ENCODE assay signal across 23 cellular contexts in genomic region chr10:77821036-77821435, GRCh38.
DNase-seq lines count a peak whose midpoint lies in the region; ATAC-seq, FAIRE-seq and TF ChIP-seq lines count a peak whose summit lies in the region.
"Had no signal": no experiment of that assay in that cellular context is flagged by ENCODE, and none has a peak within 500 bp of the region (broad histone marks: within the 10 kb centered on the region; RNA-seq: fewer than 3 reads in every experiment).

No MANE protein-coding gene starts in this region.

- H3K4me3 ChIP-seq in BLaER1 (no peak overlapping the region), GM23338 (no peak overlapping the region), mammary epithelial cell (replicated peaks in 1 of 3; ENCODE audit: insufficient read depth in 1 of 3, low read depth in 2 of 3, low read length in 3 of 3) (no peak overlapping the region), mesenchymal stem cell (ENCODE audit: insufficient read depth in 1 of 2, low read depth in 1 of 2, low read length in 2 of 2) (no peak overlapping the region)
- H3K4me3 ChIP-seq: SJCRH30 had no signal

- no TSS peak for BruUV-seq in mammary epithelial cell (replicated peaks; lab: Mats Ljungman, UMichigan)

- dilution Hi-C loops in mammary epithelial cell (cut with HindIII; ENCODE audit: low sequenced_read_pairs): no loop called here

- peak overlapping the region; percentile 92 for H3K4me2 ChIP-seq in BLaER1
- H3K4me2 ChIP-seq in GM23338: no peak overlapping the region
- no peak overlapping the region for H3K4me2 ChIP-seq in mammary epithelial cell (ENCODE audit: insufficient read depth, low read depth, low read length)
- no peak overlapping the region for H3K4me2 ChIP-seq in mesenchymal stem cell (ENCODE audit: low read length, poor library complexity, severe bottlenecking)

- 93% methylated on average over 6 of the region's 15 CpGs for WGBS in mammary epithelial cell (ENCODE audit: low coverage, missing lambda C conversion rate)
- 98% methylated on average over 15 of the region's 15 CpGs for WGBS in mesenchymal stem cell

- H3K79me2 ChIP-seq in GM23338 (replicated peaks; ENCODE audit: insufficient read depth) (no peaks in the 10 kb centered on the region), mammary epithelial cell (ENCODE audit: insufficient read depth, low read length) (peaks cover 4% of the 10 kb centered on the region)

- H2BK15ac ChIP-seq in mesenchymal stem cell (ENCODE audit: low read depth, poor library complexity, severe bottlenecking): no peak overlapping the region

- H3K9ac ChIP-seq in BLaER1 (no peak overlapping the region), mammary epithelial cell (ENCODE audit: insufficient read depth, low read length) (no peak overlapping the region), mesenchymal stem cell (ENCODE audit: low read length) (no peak overlapping the region)

- intact Hi-C loops in mammary epithelial cell (cut with micrococcal nuclease): no loop called here
- intact Hi-C loops in activated naive CD4-positive, alpha-beta T cell treated with anti-CD3 and anti-CD28 coated beads for 36 hours (cut with micrococcal nuclease): no loop called here

- TF ChIP-seq POLR2A in GM12891 (IDR thresholded peaks at IDR 0.05; ENCODE audit: low read depth, low read length): no peak

- H3K9me3 Mint-ChIP-seq in GM23338: no peaks in the 10 kb centered on the region; the same call in 2 of the 3 replicates
- H3K9me3 Mint-ChIP-seq in activated naive CD4-positive, alpha-beta T cell treated with anti-CD3 and anti-CD28 coated beads for 36 hours: no peaks in the 10 kb centered on the region
- H3K9me3 Mint-ChIP-seq: H9, HFFc6 had no signal

- H3F3A ChIP-seq in GM23338 (replicated peaks; ENCODE audit: low read depth): no peaks in the 10 kb centered on the region

- no peak overlapping the region for H3K14ac ChIP-seq in mesenchymal stem cell (ENCODE audit: low read length in 2 of 2)

- no peak overlapping the region for H3K4ac ChIP-seq in mesenchymal stem cell (ENCODE audit: low read depth in 1 of 2, low read length in 2 of 2)

- no peak for FAIRE-seq in GM12891 (lab: Jason Lieb, UNC)

- TF ChIP-seq CTCF in GM23338 (conservative IDR thresholded peaks at IDR 0.05; ENCODE audit: low read depth in 2 of 2) (no peak), mammary epithelial cell (conservative IDR thresholded peaks at IDR 0.05 in 1 of 2, IDR thresholded peaks at IDR 0.05 in 1 of 2; ENCODE audit: extremely low read depth in 1 of 2, insufficient read depth in 1 of 2, low read depth in 1 of 2, low read length in 2 of 2) (no peak)

- H2AFZ ChIP-seq in GM23338: no peak overlapping the region
- no peak overlapping the region for H2AFZ ChIP-seq in mammary epithelial cell (ENCODE audit: low read depth, low read length)
- no peak overlapping the region for H2AFZ ChIP-seq in mesenchymal stem cell (ENCODE audit: low read depth, low read length)

- no peak overlapping the region for H3K4me3 Mint-ChIP-seq in GM23338
- H3K4me3 Mint-ChIP-seq in activated naive CD4-positive, alpha-beta T cell treated with anti-CD3 and anti-CD28 coated beads for 36 hours: no peak overlapping the region
- H3K4me3 Mint-ChIP-seq: CD4-positive, alpha-beta memory T cell; H9; HFFc6 had no signal

- H3K27ac Mint-ChIP-seq in GM23338: peak overlapping the region; percentile 73
- H3K27ac Mint-ChIP-seq in activated naive CD4-positive, alpha-beta T cell treated with anti-CD3 and anti-CD28 coated beads for 36 hours: no peak overlapping the region
- H3K27ac Mint-ChIP-seq: HFFc6 had no signal

- no peak overlapping the region for H2BK120ac ChIP-seq in mesenchymal stem cell (ENCODE audit: low read depth, low read length)

- DNase-seq in GM23338 (ENCODE audit: low spot score) (no peak), mammary epithelial cell (no peak), mesenchymal stem cell (no peak), activated gamma-delta T cell (lab: John Stamatoyannopoulos, UW) (no peak), GM12891 (ENCODE audit: insufficient read length, low spot score) (no peak)
- DNase-seq in activated naive CD4-positive, alpha-beta T cell treated with anti-CD3 and anti-CD28 coated beads for 36 hours: no peak
- DNase-seq: Caco-2; CD4-positive, alpha-beta memory T cell; DMS 273 treated with DMSO at 0.1 percent for 48 hours; DMS79 treated with DMSO at 0.1 percent for 48 hours; H9; HFFc6; KBM-7; NCI-H1092; NCI-H1436; NCI-H1930; NCI-H2227 treated with DMSO at 0.1 percent for 48 hours; NCI-H510A treated with DMSO at 0.1 percent for 48 hours; NCI-H748 treated with DMSO at 0.1 percent for 48 hours; SJCRH30 had no signal

- H3K27ac ChIP-seq in BLaER1 (no peak overlapping the region), GM23338 (ENCODE audit: low read depth) (no peak overlapping the region), mammary epithelial cell (ENCODE audit: insufficient read depth, low read depth, low read length) (peak overlapping the region; percentile 69), mesenchymal stem cell (ENCODE audit: low read length, poor library complexity, severe bottlenecking) (peak overlapping the region; percentile 24)
- H3K27ac ChIP-seq: HL-60, SJCRH30 had no signal

- peaks cover 1% of the 10 kb centered on the region for H3K4me1 Mint-ChIP-seq in GM23338
- H3K4me1 Mint-ChIP-seq in activated naive CD4-positive, alpha-beta T cell treated with anti-CD3 and anti-CD28 coated beads for 36 hours (ENCODE audit: low read depth): no peaks in the 10 kb centered on the region

- H3K27me3 ChIP-seq in BLaER1 (no peaks in the 10 kb centered on the region), GM23338 (ENCODE audit: insufficient read depth) (no peaks in the 10 kb centered on the region), mammary epithelial cell (ENCODE audit: insufficient read depth, low read length) (no peaks in the 10 kb centered on the region), mesenchymal stem cell (ENCODE audit: control insufficient read depth in 1 of 2, insufficient read depth in 1 of 2, low read length in 2 of 2) (no peaks in the 10 kb centered on the region)
- H3K27me3 ChIP-seq: SJCRH30 had no signal

- no peak overlapping the region for H3K23ac ChIP-seq in mesenchymal stem cell (ENCODE audit: low read length in 2 of 2)

- H3K9me3 ChIP-seq in BLaER1 (no peaks in the 10 kb centered on the region), mammary epithelial cell (replicated peaks; ENCODE audit: insufficient read depth, low read length) (no peaks in the 10 kb centered on the region), mesenchymal stem cell (ENCODE audit: control insufficient read depth, low read length) (no peaks in the 10 kb centered on the region)
- H3K9me3 ChIP-seq: Caco-2, SJCRH30 had no signal

- H4K91ac ChIP-seq in mesenchymal stem cell (ENCODE audit: low read length): no peak overlapping the region

- peaks cover 57% of the 10 kb centered on the region for H3K4me1 ChIP-seq in BLaER1
- no peaks in the 10 kb centered on the region for H3K4me1 ChIP-seq in GM23338 (ENCODE audit: insufficient read depth)
- peaks cover 30% of the 10 kb centered on the region for H3K4me1 ChIP-seq in mammary epithelial cell (ENCODE audit: insufficient read depth, low read length)
- H3K4me1 ChIP-seq in mesenchymal stem cell (ENCODE audit: control insufficient read depth, insufficient read depth, low read depth, low read length): peaks cover 33% of the 10 kb centered on the region
- H3K4me1 ChIP-seq: SJCRH30 had no signal

- H4K20me1 ChIP-seq in BLaER1 (peaks cover 20% of the 10 kb centered on the region; the same call in 1 of the 2 replicates), GM23338 (replicated peaks; ENCODE audit: insufficient read depth) (no peaks in the 10 kb centered on the region), mammary epithelial cell (ENCODE audit: insufficient read depth, low read length) (no peaks in the 10 kb centered on the region)

- no peak overlapping the region for H3K18ac ChIP-seq in mesenchymal stem cell (ENCODE audit: low read depth in 1 of 2, low read length in 2 of 2)

- in situ Hi-C loops in mammary epithelial cell (cut with MboI; ENCODE audit: low sequenced_read_pairs in 2 of 2): no loop called here

- H2BK5ac ChIP-seq in mesenchymal stem cell (ENCODE audit: low read depth, low read length, poor library complexity, severe bottlenecking): no peak overlapping the region

- ATAC-seq in GM23338: no peak
- ATAC-seq in HG03135 (IDR thresholded peaks at IDR 0.05; ENCODE audit: unreplicated experiment): no peak

- no peaks in the 10 kb centered on the region for H3K9me2 ChIP-seq in GM23338 (ENCODE audit: insufficient read depth)

- peak overlapping the region; percentile 33 for H2AK5ac ChIP-seq in mesenchymal stem cell (ENCODE audit: low read length, severe bottlenecking)

- CTCF ChIA-PET in mammary epithelial cell (lab: Charles Lee; ENCODE audit: low non-redundant PET): interaction anchor here (0.5 to 1.4 kb wide), 2 partner anchors 16 to 169 kb away, joined by 3 to 13 read pairs; no protein-coding TSS in a partner anchor
- CTCF ChIA-PET in activated naive CD4-positive, alpha-beta T cell treated with anti-CD3 and anti-CD28 coated beads for 36 hours (lab: Charles Lee): no interaction called here

- H4K8ac ChIP-seq in mesenchymal stem cell (ENCODE audit: low read length): no peak overlapping the region

- H3K79me1 ChIP-seq in mesenchymal stem cell (replicated peaks; ENCODE audit: low read length, poor library complexity, severe bottlenecking): peaks cover 10% of the 10 kb centered on the region

- H3K27me3 Mint-ChIP-seq in GM23338 (ENCODE audit: insufficient read depth, low read depth, poor library complexity): peaks cover 9% of the 10 kb centered on the region
- no peaks in the 10 kb centered on the region for H3K27me3 Mint-ChIP-seq in activated naive CD4-positive, alpha-beta T cell treated with anti-CD3 and anti-CD28 coated beads for 36 hours (ENCODE audit: low read depth)
- H3K27me3 Mint-ChIP-seq: CD4-positive, alpha-beta memory T cell had no signal

- H3K36me3 Mint-ChIP-seq in GM23338 (ENCODE audit: low read depth): peaks cover 63% of the 10 kb centered on the region
- H3K36me3 Mint-ChIP-seq in activated naive CD4-positive, alpha-beta T cell treated with anti-CD3 and anti-CD28 coated beads for 36 hours (ENCODE audit: low read depth): no peaks in the 10 kb centered on the region

- H3K36me3 ChIP-seq in BLaER1: peaks cover 50% of the 10 kb centered on the region
- H3K36me3 ChIP-seq in GM23338 (ENCODE audit: insufficient read depth): 0 out of 2 replicates have a peak, but pooled peaks cover 5% of the 10 kb centered on the region
- peaks cover 24% of the 10 kb centered on the region for H3K36me3 ChIP-seq in mammary epithelial cell (ENCODE audit: insufficient read depth, low read length)
- H3K36me3 ChIP-seq in mesenchymal stem cell (ENCODE audit: control insufficient read depth in 1 of 2, insufficient read depth in 2 of 2, low read depth in 1 of 2, low read length in 2 of 2): peaks cover 69 to 90% of the 10 kb centered on the region in 2 experiments

- no peak overlapping the region for H2BK12ac ChIP-seq in mesenchymal stem cell (ENCODE audit: low read length in 2 of 2)

TF ChIP-seq in GM23338, 12 proteins besides CTCF, POLR2A, EP300 and RAD21 (continues in another document):
- TF ChIP-seq STAT1 (IDR thresholded peaks at IDR 0.05; ENCODE audit: unreplicated experiment) (no peak), ZNF114 (CRISPR knock-in tag; IDR thresholded peaks at IDR 0.05) (no peak)

TF ChIP-seq in GM12891, 5 proteins besides CTCF, POLR2A, EP300 and RAD21:
- TF ChIP-seq SPI1 (IDR thresholded peaks at IDR 0.05; ENCODE audit: low read depth, low read length) (no peak), TAF1 (IDR thresholded peaks at IDR 0.05; ENCODE audit: low read depth, low read length) (no peak), PAX5 (IDR thresholded peaks at IDR 0.05; ENCODE audit: insufficient read depth, low read length, severe bottlenecking) (no peak)

Comparison
In these comparisons a context has a peak if more than half of its experiments do, and no peak if none do; other contexts are left out.
1. H3K27ac ChIP-seq: peak in mammary epithelial cell (single experiment) and mesenchymal stem cell (single experiment); none in BLaER1 (single experiment) and GM23338 (single experiment).